In the genomic region with DNA sequence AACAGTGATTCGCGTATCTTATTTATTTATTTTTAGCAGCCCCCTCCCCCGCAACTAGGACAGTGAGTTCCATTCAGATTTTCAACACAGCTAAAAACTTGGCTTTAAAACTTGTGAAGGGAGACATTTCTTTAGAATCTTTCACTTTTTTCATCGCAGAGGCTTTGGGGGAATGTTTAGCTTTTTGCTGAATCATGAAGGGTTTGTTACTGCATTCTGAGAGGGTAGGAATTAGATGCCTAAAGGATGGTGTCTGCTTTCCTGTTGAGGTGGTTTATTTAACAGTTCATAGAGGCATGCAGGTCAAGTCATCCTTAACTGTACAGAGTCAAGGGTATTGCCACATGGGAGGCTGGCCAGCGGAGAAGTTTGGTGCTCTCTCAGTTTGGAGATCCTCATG, we compare ENCODE assay signal across 11 cellular contexts. TPM values are rescaled to one million over a fixed set of nuclear protein-coding genes. Genes with fewer than 3 reads are reported as not detected.
A peak's percentile ranks its signal among the peaks of the same experiment; 100 is the strongest.
DNase-seq lines count a peak whose midpoint lies in the region; ATAC-seq and TF ChIP-seq lines count a peak whose summit lies in the region.
"Had no signal": no experiment of that assay in that cellular context is flagged by ENCODE, and none has a peak within 500 bp of the region (broad histone marks: within the 10 kb centered on the region; RNA-seq: fewer than 3 reads in every experiment).

No MANE protein-coding gene starts in this region.

- intact Hi-C loops in heart right ventricle (cut with DNase I), result loop anchor here in 1 of 10 donors (10.0 kb wide), 1 partner anchor 145 kb away; no protein-coding TSS in a partner anchor
- intact Hi-C loops in left ventricle myocardium superior (cut with micrococcal nuclease), result no loop called here

- H3K4me1 Mint-ChIP-seq in effector memory CD8-positive, alpha-beta T cell (ENCODE audit: low read depth in 2 of 2), result peaks cover 15 to 28% of the 10 kb centered on the region in 2 donors
- H3K4me1 Mint-ChIP-seq in nephron (peaks cover 41% of the 10 kb centered on the region), WTC11 (peaks cover 37% of the 10 kb centered on the region)

- H3K4me1 ChIP-seq in heart right ventricle, result peaks cover 0 to 36% (median 25%) of the 10 kb centered on the region in 9 donors

- WGBS in heart right ventricle, 2 donors, result 56 to 67% methylated on average over 5 of the region's 5 CpGs

- no peaks in the 10 kb centered on the region for H3K9me3 Mint-ChIP-seq in effector memory CD8-positive, alpha-beta T cell
- H3K9me3 Mint-ChIP-seq in nephron, result no peaks in the 10 kb centered on the region
- no peaks in the 10 kb centered on the region for H3K9me3 Mint-ChIP-seq in WTC11
- H3K9me3 Mint-ChIP-seq: stimulated activated naive CD8-positive, alpha-beta T cell treated with anti-CD3 and anti-CD28 coated beads, Interleukin-15, Interleukin-2, amounts not matched to agents 100 ng/mL and 50 ng/mL, for 24 hours had no signal

- CTCF ChIA-PET in WTC11 (lab: Charles Lee), result interaction anchor here (1.3 to 1.7 kb wide), 2 partner anchors 33 to 124 kb away, joined by 4 to 6 read pairs; no protein-coding TSS in a partner anchor

- H3K36me3 ChIP-seq in heart right ventricle, result no peaks in the 10 kb centered on the region

- POLR2A ChIA-PET in WTC11 (lab: Charles Lee), result interaction anchor here (1.2 kb wide), 1 partner anchor 36 kb away, joined by 5 read pairs; a partner anchor contains a TSS

- H3K4me3 ChIP-seq in heart right ventricle, result no peak overlapping the region

- H3K27me3 Mint-ChIP-seq in effector memory CD8-positive, alpha-beta T cell, result no peaks in the 10 kb centered on the region
- H3K27me3 Mint-ChIP-seq in nephron (ENCODE audit: low read depth) (no peaks in the 10 kb centered on the region), WTC11 (ENCODE audit: low read depth) (no peaks in the 10 kb centered on the region)
- H3K27me3 Mint-ChIP-seq: stimulated activated naive CD8-positive, alpha-beta T cell treated with anti-CD3 and anti-CD28 coated beads, Interleukin-15, Interleukin-2, amounts not matched to agents 100 ng/mL and 50 ng/mL, for 24 hours had no signal

- no peak for TF ChIP-seq POLR2A in erythroblast (IDR thresholded peaks at IDR 0.05; ENCODE audit: low read length)

- TF ChIP-seq CTCF in heart right ventricle (IDR thresholded peaks at IDR 0.05) (no peak), nephron (IDR thresholded peaks at IDR 0.05; ENCODE audit: unreplicated experiment in 3 of 3) (no peak), WTC11 (IDR thresholded peaks at IDR 0.05) (no peak)

- H3K27ac ChIP-seq in heart right ventricle, result peak overlapping the region in 8 of 10 donors; percentile 92 to 99 (median 97)

- peak overlapping the region in 1 of 2 donors; percentile 77 for H3K4me3 Mint-ChIP-seq in effector memory CD8-positive, alpha-beta T cell
- peak overlapping the region in 2 of 3 experiments; percentile 49 to 97 for H3K4me3 Mint-ChIP-seq in nephron
- H3K4me3 Mint-ChIP-seq in WTC11, result no peak overlapping the region; the same call in 1 of the 2 replicates

- H3K36me3 Mint-ChIP-seq in effector memory CD8-positive, alpha-beta T cell (ENCODE audit: insufficient read depth), result peaks cover 3% of the 10 kb centered on the region
- H3K36me3 Mint-ChIP-seq in nephron (ENCODE audit: low read depth) (no peaks in the 10 kb centered on the region), WTC11 (no peaks in the 10 kb centered on the region)

- no peaks in the 10 kb centered on the region for H3K9me3 ChIP-seq in heart right ventricle

- no peak for ATAC-seq in heart right ventricle
- ATAC-seq in left ventricle myocardium superior, result no peak
- no peak for ATAC-seq in effector memory CD8-positive, alpha-beta T cell (replicated peaks)
- no peak for ATAC-seq in WTC11

- DNase-seq in heart right ventricle (no peak), left ventricle myocardium superior (no peak), erythroblast (lab: John Stamatoyannopoulos, UW) (no peak), NCI-H82 treated with DMSO at 0.1 percent for 48 hours (lab: John Stamatoyannopoulos, UW; ENCODE audit: unreplicated experiment) (no peak), WTC11 (ENCODE audit: low spot score) (no peak), foreskin melanocyte (no peak)
- DNase-seq in effector memory CD8-positive, alpha-beta T cell, result no peak
- DNase-seq: aorta, NCI-H510A had no signal

- no peaks in the 10 kb centered on the region for H3K27me3 ChIP-seq in heart right ventricle

- H3K27ac Mint-ChIP-seq in effector memory CD8-positive, alpha-beta T cell, result peak overlapping the region; percentile 97
- peak overlapping the region; percentile 99 to 100 (median 100) for H3K27ac Mint-ChIP-seq in nephron
- H3K27ac Mint-ChIP-seq in WTC11, result no peak overlapping the region

TF ChIP-seq in WTC11, 78 proteins besides CTCF, POLR2A, EP300 and RAD21 (continues in another document):
- TF ChIP-seq KAT7 (CRISPR knock-in tag; IDR thresholded peaks at IDR 0.05; ENCODE audit: borderline replicate concordance) (no peak), JUN (CRISPR knock-in tag; IDR thresholded peaks at IDR 0.05) (no peak), ZNF423 (CRISPR knock-in tag; IDR thresholded peaks at IDR 0.05) (no peak), SMAD4 (CRISPR knock-in tag; IDR thresholded peaks at IDR 0.05) (no peak), HMGA2 (CRISPR knock-in tag; IDR thresholded peaks at IDR 0.05) (no peak)
- TF ChIP-seq, protein P1, sequence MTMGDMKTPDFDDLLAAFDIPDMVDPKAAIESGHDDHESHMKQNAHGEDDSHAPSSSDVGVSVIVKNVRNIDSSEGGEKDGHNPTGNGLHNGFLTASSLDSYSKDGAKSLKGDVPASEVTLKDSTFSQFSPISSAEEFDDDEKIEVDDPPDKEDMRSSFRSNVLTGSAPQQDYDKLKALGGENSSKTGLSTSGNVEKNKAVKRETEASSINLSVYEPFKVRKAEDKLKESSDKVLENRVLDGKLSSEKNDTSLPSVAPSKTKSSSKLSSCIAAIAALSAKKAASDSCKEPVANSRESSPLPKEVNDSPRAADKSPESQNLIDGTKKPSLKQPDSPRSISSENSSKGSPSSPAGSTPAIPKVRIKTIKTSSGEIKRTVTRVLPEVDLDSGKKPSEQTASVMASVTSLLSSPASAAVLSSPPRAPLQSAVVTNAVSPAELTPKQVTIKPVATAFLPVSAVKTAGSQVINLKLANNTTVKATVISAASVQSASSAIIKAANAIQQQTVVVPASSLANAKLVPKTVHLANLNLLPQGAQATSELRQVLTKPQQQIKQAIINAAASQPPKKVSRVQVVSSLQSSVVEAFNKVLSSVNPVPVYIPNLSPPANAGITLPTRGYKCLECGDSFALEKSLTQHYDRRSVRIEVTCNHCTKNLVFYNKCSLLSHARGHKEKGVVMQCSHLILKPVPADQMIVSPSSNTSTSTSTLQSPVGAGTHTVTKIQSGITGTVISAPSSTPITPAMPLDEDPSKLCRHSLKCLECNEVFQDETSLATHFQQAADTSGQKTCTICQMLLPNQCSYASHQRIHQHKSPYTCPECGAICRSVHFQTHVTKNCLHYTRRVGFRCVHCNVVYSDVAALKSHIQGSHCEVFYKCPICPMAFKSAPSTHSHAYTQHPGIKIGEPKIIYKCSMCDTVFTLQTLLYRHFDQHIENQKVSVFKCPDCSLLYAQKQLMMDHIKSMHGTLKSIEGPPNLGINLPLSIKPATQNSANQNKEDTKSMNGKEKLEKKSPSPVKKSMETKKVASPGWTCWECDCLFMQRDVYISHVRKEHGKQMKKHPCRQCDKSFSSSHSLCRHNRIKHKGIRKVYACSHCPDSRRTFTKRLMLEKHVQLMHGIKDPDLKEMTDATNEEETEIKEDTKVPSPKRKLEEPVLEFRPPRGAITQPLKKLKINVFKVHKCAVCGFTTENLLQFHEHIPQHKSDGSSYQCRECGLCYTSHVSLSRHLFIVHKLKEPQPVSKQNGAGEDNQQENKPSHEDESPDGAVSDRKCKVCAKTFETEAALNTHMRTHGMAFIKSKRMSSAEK (CRISPR knock-in tag; IDR thresholded peaks at IDR 0.05; ENCODE audit: borderline replicate concordance), result no peak
- TF ChIP-seq, protein P2, sequence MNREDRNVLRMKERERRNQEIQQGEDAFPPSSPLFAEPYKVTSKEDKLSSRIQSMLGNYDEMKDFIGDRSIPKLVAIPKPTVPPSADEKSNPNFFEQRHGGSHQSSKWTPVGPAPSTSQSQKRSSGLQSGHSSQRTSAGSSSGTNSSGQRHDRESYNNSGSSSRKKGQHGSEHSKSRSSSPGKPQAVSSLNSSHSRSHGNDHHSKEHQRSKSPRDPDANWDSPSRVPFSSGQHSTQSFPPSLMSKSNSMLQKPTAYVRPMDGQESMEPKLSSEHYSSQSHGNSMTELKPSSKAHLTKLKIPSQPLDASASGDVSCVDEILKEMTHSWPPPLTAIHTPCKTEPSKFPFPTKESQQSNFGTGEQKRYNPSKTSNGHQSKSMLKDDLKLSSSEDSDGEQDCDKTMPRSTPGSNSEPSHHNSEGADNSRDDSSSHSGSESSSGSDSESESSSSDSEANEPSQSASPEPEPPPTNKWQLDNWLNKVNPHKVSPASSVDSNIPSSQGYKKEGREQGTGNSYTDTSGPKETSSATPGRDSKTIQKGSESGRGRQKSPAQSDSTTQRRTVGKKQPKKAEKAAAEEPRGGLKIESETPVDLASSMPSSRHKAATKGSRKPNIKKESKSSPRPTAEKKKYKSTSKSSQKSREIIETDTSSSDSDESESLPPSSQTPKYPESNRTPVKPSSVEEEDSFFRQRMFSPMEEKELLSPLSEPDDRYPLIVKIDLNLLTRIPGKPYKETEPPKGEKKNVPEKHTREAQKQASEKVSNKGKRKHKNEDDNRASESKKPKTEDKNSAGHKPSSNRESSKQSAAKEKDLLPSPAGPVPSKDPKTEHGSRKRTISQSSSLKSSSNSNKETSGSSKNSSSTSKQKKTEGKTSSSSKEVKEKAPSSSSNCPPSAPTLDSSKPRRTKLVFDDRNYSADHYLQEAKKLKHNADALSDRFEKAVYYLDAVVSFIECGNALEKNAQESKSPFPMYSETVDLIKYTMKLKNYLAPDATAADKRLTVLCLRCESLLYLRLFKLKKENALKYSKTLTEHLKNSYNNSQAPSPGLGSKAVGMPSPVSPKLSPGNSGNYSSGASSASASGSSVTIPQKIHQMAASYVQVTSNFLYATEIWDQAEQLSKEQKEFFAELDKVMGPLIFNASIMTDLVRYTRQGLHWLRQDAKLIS (CRISPR knock-in tag; IDR thresholded peaks at IDR 0.05; ENCODE audit: borderline replicate concordance), result no peak
- TF ChIP-seq, protein P3, sequence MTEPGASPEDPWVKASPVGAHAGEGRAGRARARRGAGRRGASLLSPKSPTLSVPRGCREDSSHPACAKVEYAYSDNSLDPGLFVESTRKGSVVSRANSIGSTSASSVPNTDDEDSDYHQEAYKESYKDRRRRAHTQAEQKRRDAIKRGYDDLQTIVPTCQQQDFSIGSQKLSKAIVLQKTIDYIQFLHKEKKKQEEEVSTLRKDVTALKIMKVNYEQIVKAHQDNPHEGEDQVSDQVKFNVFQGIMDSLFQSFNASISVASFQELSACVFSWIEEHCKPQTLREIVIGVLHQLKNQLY (CRISPR knock-in tag; IDR thresholded peaks at IDR 0.05), result no peak

RNA-seq across cellular contexts. Expression of a gene that starts 36.6 kb away (rescaled TPM):
- total RNA-seq in heart right ventricle, result 1 to 10 TPM in 4 of 10 donors, under 1 TPM in 5, not detected in 1; 0.52 to 2.3 (median 0.83) TPM
- polyA plus RNA-seq in heart right ventricle, result 1 to 10 TPM in 1 of 2 donors, under 1 TPM in 1; 0.29 to 2.0 TPM
- 0.25 TPM for total RNA-seq in left ventricle myocardium superior
- total RNA-seq in WTC11 (2021), result 16.8 to 19.9 TPM (median 17.2 TPM) in 3 replicates
